21 cellular contexts compared by ENCODE assay signal in genomic region chr13:36088463-36088862, GRCh38. TPM values are rescaled to one million over a fixed set of nuclear protein-coding genes. Genes with fewer than 3 reads are reported as not detected.
A peak's percentile ranks its signal among the peaks of the same experiment; 100 is the strongest.
DNase-seq lines count a peak whose midpoint lies in the region; ATAC-seq, FAIRE-seq and TF ChIP-seq lines count a peak whose summit lies in the region.
"Had no signal": no experiment of that assay in that cellular context is flagged by ENCODE, and none has a peak within 500 bp of the region (broad histone marks: within the 10 kb centered on the region; RNA-seq: fewer than 3 reads in every experiment).

No MANE protein-coding gene starts in this region.

- H3K27ac Mint-ChIP-seq in CD8-positive, alpha-beta T cell: no peak overlapping the region
- H3K27ac Mint-ChIP-seq: CD4-positive, alpha-beta memory T cell; HFFc6 had no signal

- no peak overlapping the region for H3K4me2 ChIP-seq in mesenchymal stem cell (ENCODE audit: low read length, poor library complexity, severe bottlenecking)

- no peak overlapping the region for H3K23ac ChIP-seq in mesenchymal stem cell (ENCODE audit: low read length in 2 of 2)

- no peak overlapping the region for H2BK5ac ChIP-seq in mesenchymal stem cell (ENCODE audit: low read depth, low read length, poor library complexity, severe bottlenecking)

- H2BK120ac ChIP-seq in mesenchymal stem cell (ENCODE audit: low read depth, low read length): no peak overlapping the region

- H4K8ac ChIP-seq in mesenchymal stem cell (ENCODE audit: low read length): no peak overlapping the region

- H3K27me3 Mint-ChIP-seq in CD8-positive, alpha-beta T cell (ENCODE audit: low read depth): no peaks in the 10 kb centered on the region
- H3K27me3 Mint-ChIP-seq: CD4-positive, alpha-beta memory T cell had no signal

- peak overlapping the region; percentile 42 for H3K9ac ChIP-seq in mesenchymal stem cell (ENCODE audit: low read length)

- 70% methylated on average over 5 of the region's 5 CpGs for WGBS in mesenchymal stem cell

- H3K4me1 Mint-ChIP-seq in CD8-positive, alpha-beta T cell (ENCODE audit: low read depth): no peaks in the 10 kb centered on the region
- H3K4me1 Mint-ChIP-seq: CD4-positive, alpha-beta memory T cell had no signal

- intact Hi-C loops in dorsolateral prefrontal cortex (cut with DNase I): no loop called here
- intact Hi-C loops in CD8-positive, alpha-beta T cell (cut with DNase I, micrococcal nuclease): no loop called here

- DNase-seq in bronchial epithelial cell (ENCODE audit: low read depth) (no peak), dorsolateral prefrontal cortex (peak in 2 of 10 donors; percentile 28 to 48), mesenchymal stem cell (no peak), ecto neural progenitor cell (ENCODE audit: low spot score) (no peak)
- DNase-seq in stimulated activated naive CD8-positive, alpha-beta T cell treated with anti-CD3 and anti-CD28 coated beads, Interleukin-15, Interleukin-2, amounts not matched to agents 100 U/mL and 50 U/mL, for 24 hours: no peak
- DNase-seq in CD8-positive, alpha-beta T cell: no peak
- DNase-seq: C1 segment of cervical spinal cord; Caco-2; CD4-positive, alpha-beta memory T cell; DMS 273 treated with DMSO at 0.1 percent for 48 hours; DMS79; EL; GDM1; GOT3; HFFc6 had no signal

- H3K27me3 ChIP-seq in bronchial epithelial cell (ENCODE audit: control insufficient read depth, insufficient read depth, low read length) (peaks cover 1% of the 10 kb centered on the region), dorsolateral prefrontal cortex (no peaks in the 10 kb centered on the region), mesenchymal stem cell (ENCODE audit: control insufficient read depth in 1 of 2, insufficient read depth in 1 of 2, low read length in 2 of 2) (no peaks in the 10 kb centered on the region)
- no peaks in the 10 kb centered on the region for H3K27me3 ChIP-seq in CD8-positive, alpha-beta T cell (ENCODE audit: insufficient read depth, low read length)

- no peaks in the 10 kb centered on the region for H3K9me3 ChIP-seq in mesenchymal stem cell (ENCODE audit: control insufficient read depth, low read length)
- no peaks in the 10 kb centered on the region for H3K9me3 ChIP-seq in CD8-positive, alpha-beta T cell (ENCODE audit: low read length)
- H3K9me3 ChIP-seq: Caco-2, HAP-1 had no signal

- H2BK15ac ChIP-seq in mesenchymal stem cell (ENCODE audit: low read depth, poor library complexity, severe bottlenecking): no peak overlapping the region

- H2AFZ ChIP-seq in mesenchymal stem cell (ENCODE audit: low read depth, low read length): no peak overlapping the region

- peaks cover 6% of the 10 kb centered on the region for H3K9me3 Mint-ChIP-seq in CD8-positive, alpha-beta T cell

- POLR2A ChIA-PET in CD8-positive, alpha-beta T cell (lab: Charles Lee): no interaction called here

- no peaks in the 10 kb centered on the region for H3K79me1 ChIP-seq in mesenchymal stem cell (replicated peaks; ENCODE audit: low read length, poor library complexity, severe bottlenecking)

- no peak for ATAC-seq in GM18867 (IDR thresholded peaks at IDR 0.05; ENCODE audit: unreplicated experiment)
- no peak for ATAC-seq in stimulated activated naive CD8-positive, alpha-beta T cell treated with anti-CD3 and anti-CD28 coated beads, Interleukin-15, Interleukin-2, amounts not matched to agents 100 U/mL and 50 U/mL, for 24 hours
- ATAC-seq in CD8-positive, alpha-beta T cell: no peak
- ATAC-seq: GM12878 had no signal

- no peak overlapping the region for H2AK5ac ChIP-seq in mesenchymal stem cell (ENCODE audit: low read length, severe bottlenecking)

- no peaks in the 10 kb centered on the region for H3K36me3 Mint-ChIP-seq in CD8-positive, alpha-beta T cell
- H3K36me3 Mint-ChIP-seq: CD4-positive, alpha-beta memory T cell had no signal

- H3K27ac ChIP-seq in dorsolateral prefrontal cortex (peak overlapping the region in 53 of 59 donors; percentile 11 to 87 (median 67)), mesenchymal stem cell (ENCODE audit: low read length, poor library complexity, severe bottlenecking) (no peak overlapping the region), temporal lobe (ENCODE audit: low read depth, low read length) (peak overlapping the region; percentile 17)
- H3K27ac ChIP-seq in CD8-positive, alpha-beta T cell (ENCODE audit: low read depth, low read length): no peak overlapping the region

- no peak overlapping the region for H3K4ac ChIP-seq in mesenchymal stem cell (ENCODE audit: low read depth in 1 of 2, low read length in 2 of 2)

- no peak overlapping the region for H3K4me3 Mint-ChIP-seq in CD8-positive, alpha-beta T cell
- H3K4me3 Mint-ChIP-seq: CD4-positive, alpha-beta memory T cell; HFFc6 had no signal

- H3K36me3 ChIP-seq in bronchial epithelial cell (ENCODE audit: control insufficient read depth, insufficient read depth, low read length): no peaks in the 10 kb centered on the region
- peaks cover 0 to 5% of the 10 kb centered on the region in 2 experiments for H3K36me3 ChIP-seq in mesenchymal stem cell (ENCODE audit: control insufficient read depth in 1 of 2, insufficient read depth in 2 of 2, low read depth in 1 of 2, low read length in 2 of 2)
- H3K36me3 ChIP-seq in CD8-positive, alpha-beta T cell (ENCODE audit: insufficient read depth, low read length): no peaks in the 10 kb centered on the region
- H3K36me3 ChIP-seq: HAP-1 had no signal

- no peak overlapping the region for H2BK12ac ChIP-seq in mesenchymal stem cell (ENCODE audit: low read length in 2 of 2)

- no peak overlapping the region for H3K18ac ChIP-seq in mesenchymal stem cell (ENCODE audit: low read depth in 1 of 2, low read length in 2 of 2)

- H3K4me1 ChIP-seq in mesenchymal stem cell (ENCODE audit: control insufficient read depth, insufficient read depth, low read depth, low read length): no peaks in the 10 kb centered on the region
- H3K4me1 ChIP-seq in CD8-positive, alpha-beta T cell (ENCODE audit: insufficient read depth, low read length): no peaks in the 10 kb centered on the region
- H3K4me1 ChIP-seq: Caco-2 had no signal

- no peak overlapping the region for H3K4me3 ChIP-seq in bronchial epithelial cell (ENCODE audit: low read depth, low read length)
- no peak overlapping the region for H3K4me3 ChIP-seq in dorsolateral prefrontal cortex
- no peak overlapping the region for H3K4me3 ChIP-seq in mesenchymal stem cell (ENCODE audit: insufficient read depth in 1 of 2, low read depth in 1 of 2, low read length in 2 of 2)
- no peak overlapping the region for H3K4me3 ChIP-seq in CD8-positive, alpha-beta T cell (ENCODE audit: low read depth, low read length)
- H3K4me3 ChIP-seq: GM12878, HAP-1 had no signal

- TF ChIP-seq CTCF in bronchial epithelial cell (IDR thresholded peaks at IDR 0.05; ENCODE audit: insufficient read depth, low read length, severe bottlenecking) (no peak), dorsolateral prefrontal cortex (IDR thresholded peaks at IDR 0.05 in 54 of 56, conservative IDR thresholded peaks at IDR 0.05 in 2 of 56; ENCODE audit: low read depth in 1 of 56, partially characterized antibody in 56 of 56) (no peak)
- no peak for TF ChIP-seq CTCF in CD8-positive, alpha-beta T cell (IDR thresholded peaks at IDR 0.05)

- no peak overlapping the region for H4K91ac ChIP-seq in mesenchymal stem cell (ENCODE audit: low read length)

- CTCF ChIA-PET in CD8-positive, alpha-beta T cell (lab: Charles Lee): no interaction called here

- FAIRE-seq in bronchial epithelial cell (lab: Jason Lieb, UNC): peak; percentile 13
- FAIRE-seq: D721Med, GM12878, H54 had no signal

- H3K14ac ChIP-seq in mesenchymal stem cell (ENCODE audit: low read length in 2 of 2): no peak overlapping the region

RNA-seq across cellular contexts. Expression of gene DCLK1, which starts 42.7 kb away (rescaled TPM):
- total RNA-seq in bronchial epithelial cell: under 0.01 and 0.13 TPM in 2 replicates
- total RNA-seq in dorsolateral prefrontal cortex: 100 to 1,000 TPM in 118 of 120 experiments, 10 to 100 TPM in 2; 86.8 to 303 (median 215) TPM
- 0.03 TPM for polyA plus RNA-seq in mesenchymal stem cell (2013, experiment 1 of 2)
- polyA plus RNA-seq in mesenchymal stem cell (2013, experiment 2 of 2): not detected
- total RNA-seq in temporal lobe: 256 TPM
- not detected for total RNA-seq in CD8-positive, alpha-beta T cell
- total RNA-seq: Caco-2; CD4-positive, alpha-beta memory T cell; GM12878; HFFc6 had no signal
- polyA plus RNA-seq: CD4-positive, alpha-beta memory T cell; GM12878 had no signal

Comparison
In these comparisons a context has a peak if more than half of its experiments do, and no peak if none do; other contexts are left out.
1. H3K27ac ChIP-seq: peak in dorsolateral prefrontal cortex (53 of 59) and temporal lobe (single experiment); none in mesenchymal stem cell (single experiment) and CD8-positive, alpha-beta T cell (single experiment).
2. RNA of gene DCLK1, which starts 42.7 kb away (total RNA-seq): 256 TPM in temporal lobe (single experiment) and 86.8 to 303 TPM in dorsolateral prefrontal cortex; under 0.01 to 0.13 TPM in bronchial epithelial cell and not detected in CD8-positive, alpha-beta T cell; every median in the first group is over 10 times any median in the second.